ENCODE assay signal across 1 cellular context in genomic region chr18:2571200-2572143, GRCh38.
TF ChIP-seq lines count a peak whose summit lies in the region.

METTL4 (minus strand) TSS chr18:2571505; CDS start chr18:2567216, 4,289 bp downstream.
NDC80 (plus strand) TSS chr18:2571557; CDS start chr18:2572986, 1,429 bp downstream.

TF ChIP-seq in K562, 482 proteins besides CTCF, POLR2A, EP300 and RAD21 (continued from another document and continues in another):
- peak; percentile 93 for TF ChIP-seq CHAMP1 (IDR thresholded peaks at IDR 0.05)
- TF ChIP-seq CBX1 (IDR thresholded peaks at IDR 0.05; ENCODE audit: low read depth), result peak; percentile 85
- TF ChIP-seq, protein P1, sequence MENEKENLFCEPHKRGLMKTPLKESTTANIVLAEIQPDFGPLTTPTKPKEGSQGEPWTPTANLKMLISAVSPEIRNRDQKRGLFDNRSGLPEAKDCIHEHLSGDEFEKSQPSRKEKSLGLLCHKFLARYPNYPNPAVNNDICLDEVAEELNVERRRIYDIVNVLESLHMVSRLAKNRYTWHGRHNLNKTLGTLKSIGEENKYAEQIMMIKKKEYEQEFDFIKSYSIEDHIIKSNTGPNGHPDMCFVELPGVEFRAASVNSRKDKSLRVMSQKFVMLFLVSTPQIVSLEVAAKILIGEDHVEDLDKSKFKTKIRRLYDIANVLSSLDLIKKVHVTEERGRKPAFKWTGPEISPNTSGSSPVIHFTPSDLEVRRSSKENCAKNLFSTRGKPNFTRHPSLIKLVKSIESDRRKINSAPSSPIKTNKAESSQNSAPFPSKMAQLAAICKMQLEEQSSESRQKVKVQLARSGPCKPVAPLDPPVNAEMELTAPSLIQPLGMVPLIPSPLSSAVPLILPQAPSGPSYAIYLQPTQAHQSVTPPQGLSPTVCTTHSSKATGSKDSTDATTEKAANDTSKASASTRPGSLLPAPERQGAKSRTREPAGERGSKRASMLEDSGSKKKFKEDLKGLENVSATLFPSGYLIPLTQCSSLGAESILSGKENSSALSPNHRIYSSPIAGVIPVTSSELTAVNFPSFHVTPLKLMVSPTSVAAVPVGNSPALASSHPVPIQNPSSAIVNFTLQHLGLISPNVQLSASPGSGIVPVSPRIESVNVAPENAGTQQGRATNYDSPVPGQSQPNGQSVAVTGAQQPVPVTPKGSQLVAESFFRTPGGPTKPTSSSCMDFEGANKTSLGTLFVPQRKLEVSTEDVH (IDR thresholded peaks at IDR 0.05; ENCODE audit: low read depth, partially characterized antibody), result peak; percentile 95
- TF ChIP-seq ZNF212 (CRISPR knock-in tag; IDR thresholded peaks at IDR 0.05), result no peak
- no peak for TF ChIP-seq ZBTB49 (CRISPR knock-in tag; IDR thresholded peaks at IDR 0.05; ENCODE audit: borderline replicate concordance)
- peak; percentile 79 for TF ChIP-seq RNF2 (IDR thresholded peaks at IDR 0.05)
- TF ChIP-seq NCOA2 (IDR thresholded peaks at IDR 0.05; ENCODE audit: partially characterized antibody in 2 of 2), result peak in 1 of 2 experiments; percentile 11
- peak; percentile 90 for TF ChIP-seq NR2C2 (CRISPR knock-in tag; IDR thresholded peaks at IDR 0.05)
- TF ChIP-seq NR2C2 (tag; IDR thresholded peaks at IDR 0.05), result peak; percentile 86
- TF ChIP-seq TFAM (CRISPR knock-in tag; conservative IDR thresholded peaks at IDR 0.05), result no peak
- TF ChIP-seq ARNT (IDR thresholded peaks at IDR 0.05), result 0 out of 4 replicates have a peak, but pooled peaks of 1 of the 2 experiments have one; percentile 41
- TF ChIP-seq, protein P2, sequence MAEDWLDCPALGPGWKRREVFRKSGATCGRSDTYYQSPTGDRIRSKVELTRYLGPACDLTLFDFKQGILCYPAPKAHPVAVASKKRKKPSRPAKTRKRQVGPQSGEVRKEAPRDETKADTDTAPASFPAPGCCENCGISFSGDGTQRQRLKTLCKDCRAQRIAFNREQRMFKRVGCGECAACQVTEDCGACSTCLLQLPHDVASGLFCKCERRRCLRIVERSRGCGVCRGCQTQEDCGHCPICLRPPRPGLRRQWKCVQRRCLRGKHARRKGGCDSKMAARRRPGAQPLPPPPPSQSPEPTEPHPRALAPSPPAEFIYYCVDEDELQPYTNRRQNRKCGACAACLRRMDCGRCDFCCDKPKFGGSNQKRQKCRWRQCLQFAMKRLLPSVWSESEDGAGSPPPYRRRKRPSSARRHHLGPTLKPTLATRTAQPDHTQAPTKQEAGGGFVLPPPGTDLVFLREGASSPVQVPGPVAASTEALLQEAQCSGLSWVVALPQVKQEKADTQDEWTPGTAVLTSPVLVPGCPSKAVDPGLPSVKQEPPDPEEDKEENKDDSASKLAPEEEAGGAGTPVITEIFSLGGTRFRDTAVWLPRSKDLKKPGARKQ (CRISPR knock-in tag; IDR thresholded peaks at IDR 0.05), result no peak
- peak; percentile 67 for TF ChIP-seq ETV1 (tag; conservative IDR thresholded peaks at IDR 0.05; ENCODE audit: low read depth)
- TF ChIP-seq GABPB1 (CRISPR knock-in tag; IDR thresholded peaks at IDR 0.05), result peak; percentile 87
- TF ChIP-seq NR4A1 (CRISPR knock-in tag; IDR thresholded peaks at IDR 0.05), result no peak
- TF ChIP-seq NR4A1 (tag; IDR thresholded peaks at IDR 0.05), result peak; percentile 35; the same call in 1 of the 2 replicates
- TF ChIP-seq HLTF (IDR thresholded peaks at IDR 0.05), result no peak
- TF ChIP-seq HDGF (IDR thresholded peaks at IDR 0.05), result no peak
- TF ChIP-seq MYNN (IDR thresholded peaks at IDR 0.05), result peak; percentile 13; the same call in 1 of the 2 replicates
- TF ChIP-seq MYNN (CRISPR knock-in tag; IDR thresholded peaks at IDR 0.05), result no peak
- TF ChIP-seq XRCC5 (IDR thresholded peaks at IDR 0.05; ENCODE audit: low read depth, low read length), result peak; percentile 76; the same call in 1 of the 2 replicates
- peak; percentile 64 for TF ChIP-seq ZNF263 (CRISPR knock-in tag; IDR thresholded peaks at IDR 0.05; ENCODE audit: borderline replicate concordance)
- TF ChIP-seq, protein P3, sequence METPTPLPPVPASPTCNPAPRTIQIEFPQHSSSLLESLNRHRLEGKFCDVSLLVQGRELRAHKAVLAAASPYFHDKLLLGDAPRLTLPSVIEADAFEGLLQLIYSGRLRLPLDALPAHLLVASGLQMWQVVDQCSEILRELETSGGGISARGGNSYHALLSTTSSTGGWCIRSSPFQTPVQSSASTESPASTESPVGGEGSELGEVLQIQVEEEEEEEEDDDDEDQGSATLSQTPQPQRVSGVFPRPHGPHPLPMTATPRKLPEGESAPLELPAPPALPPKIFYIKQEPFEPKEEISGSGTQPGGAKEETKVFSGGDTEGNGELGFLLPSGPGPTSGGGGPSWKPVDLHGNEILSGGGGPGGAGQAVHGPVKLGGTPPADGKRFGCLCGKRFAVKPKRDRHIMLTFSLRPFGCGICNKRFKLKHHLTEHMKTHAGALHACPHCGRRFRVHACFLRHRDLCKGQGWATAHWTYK (CRISPR knock-in tag; IDR thresholded peaks at IDR 0.05), result peak; percentile 59; the same call in 1 of the 2 replicates
- peak; percentile 69 for TF ChIP-seq HNRNPLL (IDR thresholded peaks at IDR 0.05; ENCODE audit: low read depth, low read length, poor library complexity, severe bottlenecking)
- TF ChIP-seq MEIS2 (IDR thresholded peaks at IDR 0.05; ENCODE audit: partially characterized antibody), result no peak
- peak; percentile 56; the same call in 1 of the 2 replicates for TF ChIP-seq SMARCA4 (IDR thresholded peaks at IDR 0.05)
- TF ChIP-seq NRF1 (conservative IDR thresholded peaks at IDR 0.05 in 1 of 2, IDR thresholded peaks at IDR 0.05 in 1 of 2), result peak; percentile 67 to 80
- TF ChIP-seq HCFC1 (IDR thresholded peaks at IDR 0.05; ENCODE audit: low read depth, low read length), result peak; percentile 92
- peak; percentile 36; the same call in 1 of the 2 replicates for TF ChIP-seq ZNF143 (CRISPR knock-in tag; IDR thresholded peaks at IDR 0.05)
- TF ChIP-seq TCF7 (IDR thresholded peaks at IDR 0.05; ENCODE audit: borderline replicate concordance), result no peak
- no peak for TF ChIP-seq PRDM10 (IDR thresholded peaks at IDR 0.05; ENCODE audit: partially characterized antibody)
- TF ChIP-seq MIER1 (IDR thresholded peaks at IDR 0.05; ENCODE audit: low read depth), result peak; percentile 61
- TF ChIP-seq ATF1 (CRISPR knock-in tag; IDR thresholded peaks at IDR 0.05), result peak; percentile 99
- TF ChIP-seq ATF1 (tag; IDR thresholded peaks at IDR 0.05), result peak; percentile 100
- peak; percentile 85 for TF ChIP-seq RBBP5 (IDR thresholded peaks at IDR 0.05; ENCODE audit: borderline replicate concordance, insufficient read depth, low read length, poor library complexity, severe bottlenecking)
- peak; percentile 48 for TF ChIP-seq TAF1 (IDR thresholded peaks at IDR 0.05; ENCODE audit: control insufficient read depth, extremely low read depth, insufficient read depth, low read length, severe bottlenecking)
- no peak for TF ChIP-seq GATA2 (CRISPR knock-in tag; IDR thresholded peaks at IDR 0.05)
- peak; percentile 56; the same call in 1 of the 2 replicates for TF ChIP-seq TAF7 (tag; IDR thresholded peaks at IDR 0.05)
- no peak for TF ChIP-seq DDX20 (tag; IDR thresholded peaks at IDR 0.05; ENCODE audit: low read depth)
- no peak for TF ChIP-seq CREBBP (IDR thresholded peaks at IDR 0.05; ENCODE audit: low read depth, low read length)
- TF ChIP-seq SPI1 (IDR thresholded peaks at IDR 0.05; ENCODE audit: borderline replicate concordance, low read depth, low read length), result no peak
- TF ChIP-seq, protein P4, sequence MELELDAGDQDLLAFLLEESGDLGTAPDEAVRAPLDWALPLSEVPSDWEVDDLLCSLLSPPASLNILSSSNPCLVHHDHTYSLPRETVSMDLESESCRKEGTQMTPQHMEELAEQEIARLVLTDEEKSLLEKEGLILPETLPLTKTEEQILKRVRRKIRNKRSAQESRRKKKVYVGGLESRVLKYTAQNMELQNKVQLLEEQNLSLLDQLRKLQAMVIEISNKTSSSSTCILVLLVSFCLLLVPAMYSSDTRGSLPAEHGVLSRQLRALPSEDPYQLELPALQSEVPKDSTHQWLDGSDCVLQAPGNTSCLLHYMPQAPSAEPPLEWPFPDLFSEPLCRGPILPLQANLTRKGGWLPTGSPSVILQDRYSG (tag; conservative IDR thresholded peaks at IDR 0.05; ENCODE audit: low read depth), result peak; percentile 94
- 0 out of 2 replicates have a peak, but pooled peaks have one; percentile 14 for TF ChIP-seq TRIM28 (IDR thresholded peaks at IDR 0.05)
- peak; percentile 79; the same call in 1 of the 2 replicates for TF ChIP-seq ZNF232 (CRISPR knock-in tag; IDR thresholded peaks at IDR 0.05)
- TF ChIP-seq MCM2 (IDR thresholded peaks at IDR 0.05; ENCODE audit: low read depth), result no peak
- TF ChIP-seq ZBTB11 (CRISPR knock-in tag; IDR thresholded peaks at IDR 0.05), result peak in 1 of 3 experiments; percentile 41; a peak in 1 of 6 replicates
- peak; percentile 97 for TF ChIP-seq GATAD2B (IDR thresholded peaks at IDR 0.05; ENCODE audit: borderline replicate concordance)
- peak; percentile 82; the same call in 1 of the 2 replicates for TF ChIP-seq ELF2 (CRISPR knock-in tag; IDR thresholded peaks at IDR 0.05)
- no peak for TF ChIP-seq RBM25 (IDR thresholded peaks at IDR 0.05; ENCODE audit: low read depth, low read length, severe bottlenecking)
